7 cellular contexts compared by ENCODE assay signal in genomic region chr9:70840266-70840665, GRCh38.
"Had no signal": no experiment of that assay in that cellular context is flagged by ENCODE, and none has a peak within 500 bp of the region (broad histone marks: within the 10 kb centered on the region; RNA-seq: fewer than 3 reads in every experiment).

No MANE protein-coding gene starts in this region.

- H3K4me1 Mint-ChIP-seq: GM23338, IgD-negative memory B cell had no signal

- H3K36me3 Mint-ChIP-seq: IgD-negative memory B cell had no signal

- H3K27ac Mint-ChIP-seq: GM23338, IgD-negative memory B cell had no signal

- H3K4me3 ChIP-seq: GM23338 had no signal

- H3K27me3 Mint-ChIP-seq: IgD-negative memory B cell had no signal

- DNase-seq: H7, HCEC 1CT, KBM-7 had no signal

- FAIRE-seq: H1, HTR-8/SVneo had no signal

- H3K4me3 Mint-ChIP-seq: GM23338, IgD-negative memory B cell had no signal

- H3K9me3 Mint-ChIP-seq: GM23338, IgD-negative memory B cell had no signal
